10 cellular contexts compared by ENCODE assay signal in genomic region chr1:91650764-91651163, GRCh38.
DNase-seq lines count a peak whose midpoint lies in the region; ATAC-seq, FAIRE-seq and TF ChIP-seq lines count a peak whose summit lies in the region.
"Had no signal": no experiment of that assay in that cellular context is flagged by ENCODE, and none has a peak within 500 bp of the region (broad histone marks: within the 10 kb centered on the region; RNA-seq: fewer than 3 reads in every experiment).

No MANE protein-coding gene starts in this region.

- no TSS peak for BruUV-seq in HepG2 (replicated peaks; lab: Mats Ljungman, UMichigan)

- TF ChIP-seq POLR2A in HepG2 (IDR thresholded peaks at IDR 0.05; ENCODE audit: insufficient read depth in 1 of 2, low read depth in 2 of 2, low read length in 2 of 2) (no peak), uterus (IDR thresholded peaks at IDR 0.05) (no peak)

- H3K27ac ChIP-seq in liver (ENCODE audit: low read depth in 1 of 2, low read length in 2 of 2) (peak overlapping the region; percentile 14 to 53), HepG2 (ENCODE audit: extremely low read length, insufficient read depth, low read length) (no peak overlapping the region), mucosa of rectum (ENCODE audit: low read depth in 2 of 2, low read length in 2 of 2) (peak overlapping the region; percentile 49 to 56), uterus (peak overlapping the region; percentile 88 to 94)
- H3K27ac ChIP-seq in CD8-positive, alpha-beta T cell (ENCODE audit: low read depth, low read length), result no peak overlapping the region

- no peak for FAIRE-seq in HepG2 (lab: Jason Lieb, UNC)

- H3K4me3 ChIP-seq in liver (ENCODE audit: low read depth in 1 of 3, low read length in 3 of 3), result no peak overlapping the region
- no peak overlapping the region for H3K4me3 ChIP-seq in HepG2 (replicated peaks in 1 of 3; ENCODE audit: insufficient read depth in 1 of 3, low read depth in 2 of 3, low read length in 3 of 3)
- no peak overlapping the region for H3K4me3 ChIP-seq in mucosa of rectum (ENCODE audit: low read length in 2 of 2)
- no peak overlapping the region for H3K4me3 ChIP-seq in uterus
- no peak overlapping the region for H3K4me3 ChIP-seq in CD8-positive, alpha-beta T cell (ENCODE audit: low read depth, low read length)

- CTCF ChIA-PET in HepG2 (lab: Yijun Ruan, JAX; ENCODE audit: low intra/inter-chr PET ratio, low total read pairs), result no interaction called here
- CTCF ChIA-PET in CD8-positive, alpha-beta T cell (lab: Charles Lee), result interaction anchor here (0.9 kb wide), 1 partner anchor 17 kb away, joined by 3 read pairs; no protein-coding TSS in a partner anchor

- H3K36me3 ChIP-seq in liver (ENCODE audit: control insufficient read depth in 4 of 4, insufficient read depth in 3 of 4, low read depth in 1 of 4, low read length in 3 of 4) (no peaks in the 10 kb centered on the region), HepG2 (replicated peaks in 1 of 2; ENCODE audit: control insufficient read depth in 1 of 2, insufficient read depth in 2 of 2, low read length in 2 of 2) (no peaks in the 10 kb centered on the region), mucosa of rectum (ENCODE audit: control insufficient read depth in 2 of 2, insufficient read depth in 2 of 2, low read length in 2 of 2) (no peaks in the 10 kb centered on the region), uterus (no peaks in the 10 kb centered on the region)
- no peaks in the 10 kb centered on the region for H3K36me3 ChIP-seq in CD8-positive, alpha-beta T cell (ENCODE audit: insufficient read depth, low read length)

- no peaks in the 10 kb centered on the region for H3K27me3 Mint-ChIP-seq in CD8-positive, alpha-beta T cell (ENCODE audit: low read depth)
- H3K27me3 Mint-ChIP-seq: CD4-positive, alpha-beta memory T cell had no signal

- H3K79me2 ChIP-seq in HepG2 (ENCODE audit: insufficient read depth, low read length), result no peaks in the 10 kb centered on the region

- H3K9me3 ChIP-seq in liver (ENCODE audit: control insufficient read depth in 4 of 4, low read length in 3 of 4) (no peaks in the 10 kb centered on the region), HepG2 (ENCODE audit: low read length) (no peaks in the 10 kb centered on the region), mucosa of rectum (ENCODE audit: control insufficient read depth in 2 of 2, low read length in 2 of 2) (no peaks in the 10 kb centered on the region), uterus (no peaks in the 10 kb centered on the region)
- no peaks in the 10 kb centered on the region for H3K9me3 ChIP-seq in CD8-positive, alpha-beta T cell (ENCODE audit: low read length)

- TF ChIP-seq CTCF in liver (IDR thresholded peaks at IDR 0.05; ENCODE audit: low read depth, low read length, missing input control) (no peak), HepG2 (CRISPR knock-in tag; IDR thresholded peaks at IDR 0.05) (no peak), uterus (IDR thresholded peaks at IDR 0.05) (no peak)
- no peak for TF ChIP-seq CTCF in CD8-positive, alpha-beta T cell (IDR thresholded peaks at IDR 0.05)

- no peaks in the 10 kb centered on the region for H3K9me3 Mint-ChIP-seq in CD8-positive, alpha-beta T cell
- H3K9me3 Mint-ChIP-seq: CD4-positive, alpha-beta memory T cell had no signal

- intact Hi-C loops in HepG2 (cut with micrococcal nuclease; ENCODE audit: unreplicated experiment) (no loop called here), uterus (cut with DNase I; ENCODE audit: low total_unique reads) (no loop called here)
- intact Hi-C loops in CD8-positive, alpha-beta T cell (cut with DNase I, micrococcal nuclease), result loop anchor here in 1 of 2 experiments (10.0 kb wide), 1 partner anchor 56 kb away; no protein-coding TSS in a partner anchor

- H4K20me1 ChIP-seq in HepG2 (ENCODE audit: insufficient read depth, low read length), result no peaks in the 10 kb centered on the region

- 84% methylated on average over 1 of the region's 1 CpG for WGBS in liver
- 0% methylated on average over 1 of the region's 1 CpG for whole genome bisulfite sequencing in HepG2 (ENCODE audit: low lambda C conversion rate)

- H3K4me3 Mint-ChIP-seq in CD8-positive, alpha-beta T cell, result no peak overlapping the region
- H3K4me3 Mint-ChIP-seq: CD4-positive, alpha-beta memory T cell had no signal

- POLR2A ChIA-PET in HepG2 (lab: Yijun Ruan, JAX), result no interaction called here
- POLR2A ChIA-PET in CD8-positive, alpha-beta T cell (lab: Charles Lee), result no interaction called here

- H3K4me2 ChIP-seq in HepG2 (ENCODE audit: low read depth, low read length), result no peak overlapping the region

- no peak for DNase-seq in HepG2 (ENCODE audit: low spot score)
- peak; percentile 53 for DNase-seq in dermis blood vessel endothelial cell
- peak; percentile 81 to 95 for DNase-seq in uterus
- no peak for DNase-seq in CD8-positive, alpha-beta T cell
- DNase-seq in D341Med (ENCODE audit: low spot score), result no peak
- DNase-seq: CD4-positive, alpha-beta memory T cell; NCI-H1092 treated with DMSO at 0.1 percent for 48 hours had no signal

- H2AFZ ChIP-seq in HepG2 (ENCODE audit: low read length), result no peak overlapping the region

- H3K4me1 ChIP-seq in liver (ENCODE audit: control insufficient read depth in 4 of 4, insufficient read depth in 4 of 4, low read length in 3 of 4), result no peaks in the 10 kb centered on the region
- no peaks in the 10 kb centered on the region for H3K4me1 ChIP-seq in HepG2 (ENCODE audit: insufficient read depth, low read length)
- H3K4me1 ChIP-seq in mucosa of rectum (ENCODE audit: control insufficient read depth in 2 of 2, insufficient read depth in 2 of 2, low read length in 2 of 2), result no peaks in the 10 kb centered on the region
- peaks cover 6 to 11% of the 10 kb centered on the region in 2 donors for H3K4me1 ChIP-seq in uterus
- H3K4me1 ChIP-seq in CD8-positive, alpha-beta T cell (ENCODE audit: insufficient read depth, low read length), result peaks cover 8% of the 10 kb centered on the region

- H3K27me3 ChIP-seq in liver (ENCODE audit: control insufficient read depth in 4 of 4, insufficient read depth in 4 of 4, low read length in 3 of 4) (no peaks in the 10 kb centered on the region), HepG2 (ENCODE audit: control insufficient read depth in 1 of 2, insufficient read depth in 2 of 2, low read length in 2 of 2) (peaks cover 0 to 1% of the 10 kb centered on the region in 2 experiments; a peak in 1 of 5 replicates), mucosa of rectum (ENCODE audit: control insufficient read depth in 2 of 2, insufficient read depth in 2 of 2, low read length in 2 of 2) (no peaks in the 10 kb centered on the region), uterus (no peaks in the 10 kb centered on the region)
- no peaks in the 10 kb centered on the region for H3K27me3 ChIP-seq in CD8-positive, alpha-beta T cell (ENCODE audit: insufficient read depth, low read length)

- ATAC-seq in HepG2 (no peak; the same call in 2 of the 3 replicates), HG03439 (IDR thresholded peaks at IDR 0.05; ENCODE audit: unreplicated experiment) (no peak)
- no peak for ATAC-seq in CD8-positive, alpha-beta T cell

- no peak for TF ChIP-seq RAD21 in liver (IDR thresholded peaks at IDR 0.05)
- TF ChIP-seq RAD21 in HepG2 (CRISPR knock-in tag; IDR thresholded peaks at IDR 0.05), result no peak

- no peak for TF ChIP-seq EP300 in HepG2 (IDR thresholded peaks at IDR 0.05; ENCODE audit: low read depth in 2 of 2, low read length in 2 of 2)
- TF ChIP-seq EP300 in HepG2 (CRISPR knock-in tag; IDR thresholded peaks at IDR 0.05; ENCODE audit: borderline replicate concordance), result no peak

- H3K36me3 Mint-ChIP-seq in CD8-positive, alpha-beta T cell, result no peaks in the 10 kb centered on the region
- H3K36me3 Mint-ChIP-seq: CD4-positive, alpha-beta memory T cell had no signal

- H3K4me1 Mint-ChIP-seq in CD8-positive, alpha-beta T cell (ENCODE audit: low read depth), result peaks cover 13% of the 10 kb centered on the region

- in situ Hi-C loops in HepG2 (cut with HindIII; ENCODE audit: extremely low pct_ligation_motif_present, low pct_unique_long_range_greater_than_20kb), result no loop called here

- H3K9ac ChIP-seq in liver (ENCODE audit: low read depth in 1 of 2, low read length in 2 of 2) (no peak overlapping the region), HepG2 (ENCODE audit: insufficient read depth, low read depth, low read length) (no peak overlapping the region), mucosa of rectum (ENCODE audit: low read depth in 1 of 2, low read length in 2 of 2) (no peak overlapping the region)

- no peak overlapping the region for H3K27ac Mint-ChIP-seq in CD8-positive, alpha-beta T cell

TF ChIP-seq in liver, 16 proteins besides CTCF, POLR2A, EP300 and RAD21:
- TF ChIP-seq JUND (IDR thresholded peaks at IDR 0.05) (peak in 1 of 2 donors; percentile 27), FOXA1 (IDR thresholded peaks at IDR 0.05) (no peak), EGR1 (IDR thresholded peaks at IDR 0.05; ENCODE audit: low read depth in 2 of 2) (no peak), HNF4A (conservative IDR thresholded peaks at IDR 0.05) (no peak), NR2F2 (IDR thresholded peaks at IDR 0.05) (peak; percentile 54)

TF ChIP-seq in HepG2, 621 proteins besides CTCF, POLR2A, EP300 and RAD21:
- TF ChIP-seq HOXA9 (CRISPR knock-in tag; IDR thresholded peaks at IDR 0.05; ENCODE audit: borderline replicate concordance), result no peak
- no peak for TF ChIP-seq ZSCAN22 (CRISPR knock-in tag; IDR thresholded peaks at IDR 0.05)
- no peak for TF ChIP-seq RARA (CRISPR knock-in tag; IDR thresholded peaks at IDR 0.05)
- no peak for TF ChIP-seq CEBPG (CRISPR knock-in tag; IDR thresholded peaks at IDR 0.05)
- TF ChIP-seq SAFB2 (CRISPR knock-in tag; IDR thresholded peaks at IDR 0.05; ENCODE audit: borderline replicate concordance, low read depth), result no peak
- TF ChIP-seq ZNF598 (CRISPR knock-in tag; IDR thresholded peaks at IDR 0.05; ENCODE audit: borderline replicate concordance), result no peak
- no peak for TF ChIP-seq IKZF5 (CRISPR knock-in tag; IDR thresholded peaks at IDR 0.05)
- TF ChIP-seq POLR2G (IDR thresholded peaks at IDR 0.05; ENCODE audit: low read depth, low read length), result no peak

Comparison
In these comparisons a context has a peak if more than half of its experiments do, and no peak if none do; other contexts are left out.
1. H3K27ac ChIP-seq: peak in liver (2 of 2), mucosa of rectum (2 of 2) and uterus (2 of 2); none in HepG2 (single experiment) and CD8-positive, alpha-beta T cell (single experiment).
2. DNase-seq: peak in dermis blood vessel endothelial cell (single experiment) and uterus (2 of 2); none in HepG2 (single experiment), CD8-positive, alpha-beta T cell (0 of 7) and D341Med (single experiment).